In genomic region chr11:68226421-68226820, GRCh38 we compare ENCODE assay signal across 6 cellular contexts.
"Had no signal": no experiment of that assay in that cellular context is flagged by ENCODE, and none has a peak within 500 bp of the region (broad histone marks: within the 10 kb centered on the region; RNA-seq: fewer than 3 reads in every experiment).

No MANE protein-coding gene starts in this region.

- H3K27me3 Mint-ChIP-seq: IgD-negative memory B cell had no signal

- H3K4me1 Mint-ChIP-seq: IgD-negative memory B cell had no signal

- H3K36me3 Mint-ChIP-seq: IgD-negative memory B cell had no signal

- DNase-seq: IMR-90, KBM-7, KG1 had no signal

- H3K27ac ChIP-seq: HL-60 had no signal

- FAIRE-seq: HepG2 had no signal

- H3K27ac Mint-ChIP-seq: IgD-negative memory B cell had no signal
